ENCODE assay signal across 1 cellular context in the genomic region with DNA sequence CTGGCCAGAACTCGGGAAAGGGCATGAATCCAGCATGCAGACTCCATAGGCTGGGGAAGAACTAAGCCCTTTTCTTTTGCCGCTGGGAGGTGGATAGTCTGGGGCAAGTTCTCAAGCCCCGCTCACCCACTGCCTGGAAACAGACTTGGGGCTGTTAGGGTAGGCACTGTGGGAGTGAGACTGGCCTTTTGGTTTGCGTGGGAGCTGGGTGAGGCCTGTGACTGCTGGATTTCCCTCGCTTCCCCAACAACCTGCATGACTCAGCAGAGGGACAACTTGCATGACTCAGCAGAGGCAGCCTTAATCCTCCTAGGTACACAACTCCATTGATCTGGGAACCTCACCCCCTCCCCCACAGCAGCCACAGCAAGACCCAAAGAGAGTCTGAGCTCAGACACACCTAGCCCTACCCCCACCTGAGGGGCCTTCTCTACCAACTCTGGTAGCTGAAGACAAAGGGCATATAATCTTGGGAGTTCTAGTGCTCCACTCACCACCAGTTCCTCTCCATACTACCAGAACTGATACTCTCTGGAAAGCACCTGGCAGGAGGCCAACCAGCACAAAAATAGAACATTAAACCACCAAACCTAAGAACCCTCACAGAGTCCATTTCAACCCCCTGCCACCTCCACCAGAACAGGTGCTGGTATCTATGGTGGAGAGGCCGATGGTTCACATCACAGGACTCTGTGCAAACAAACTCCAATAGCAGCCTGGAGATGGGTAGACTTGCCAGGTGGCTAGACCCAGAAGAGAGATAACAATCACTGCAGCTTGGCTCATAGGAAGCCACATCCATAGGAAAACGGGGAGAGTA.
TF ChIP-seq lines count a peak whose summit lies in the region.

No MANE protein-coding gene starts in this region.

TF ChIP-seq in K562, 482 proteins besides CTCF, POLR2A, EP300 and RAD21 (continued from another document and continues in another):
- TF ChIP-seq, protein P1, sequence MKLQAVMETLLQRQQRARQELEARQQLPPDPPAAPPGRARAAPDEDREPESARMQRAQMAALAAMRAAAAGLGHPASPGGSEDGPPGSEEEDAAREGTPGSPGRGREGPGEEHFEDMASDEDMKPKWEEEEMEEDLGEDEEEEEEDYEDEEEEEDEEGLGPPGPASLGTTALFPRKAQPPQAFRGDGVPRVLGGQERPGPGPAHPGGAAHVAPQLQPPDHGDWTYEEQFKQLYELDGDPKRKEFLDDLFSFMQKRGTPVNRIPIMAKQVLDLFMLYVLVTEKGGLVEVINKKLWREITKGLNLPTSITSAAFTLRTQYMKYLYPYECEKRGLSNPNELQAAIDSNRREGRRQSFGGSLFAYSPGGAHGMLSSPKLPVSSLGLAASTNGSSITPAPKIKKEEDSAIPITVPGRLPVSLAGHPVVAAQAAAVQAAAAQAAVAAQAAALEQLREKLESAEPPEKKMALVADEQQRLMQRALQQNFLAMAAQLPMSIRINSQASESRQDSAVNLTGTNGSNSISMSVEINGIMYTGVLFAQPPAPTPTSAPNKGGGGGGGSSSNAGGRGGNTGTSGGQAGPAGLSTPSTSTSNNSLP (IDR thresholded peaks at IDR 0.05; ENCODE audit: borderline replicate concordance, low read depth, low read length) = no peak
- TF ChIP-seq, protein P2, sequence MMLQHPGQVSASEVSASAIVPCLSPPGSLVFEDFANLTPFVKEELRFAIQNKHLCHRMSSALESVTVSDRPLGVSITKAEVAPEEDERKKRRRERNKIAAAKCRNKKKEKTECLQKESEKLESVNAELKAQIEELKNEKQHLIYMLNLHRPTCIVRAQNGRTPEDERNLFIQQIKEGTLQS (IDR thresholded peaks at IDR 0.05) = peak; percentile 92
- TF ChIP-seq, protein P2 (CRISPR knock-in tag; conservative IDR thresholded peaks at IDR 0.05) = 0 out of 2 replicates have a peak, but pooled peaks have one; percentile 8
- TF ChIP-seq HCFC1 (IDR thresholded peaks at IDR 0.05; ENCODE audit: low read depth, low read length) (no peak; the same call in 1 of the 2 replicates), NR2C1 (IDR thresholded peaks at IDR 0.05) (no peak), NR2C1 (tag; IDR thresholded peaks at IDR 0.05) (peak; percentile 68), CREBBP (IDR thresholded peaks at IDR 0.05; ENCODE audit: low read depth, low read length) (no peak), PHTF2 (CRISPR knock-in tag; IDR thresholded peaks at IDR 0.05) (no peak), CC2D1A (IDR thresholded peaks at IDR 0.05) (0 out of 2 replicates have a peak, but pooled peaks have one; percentile 76), SMAD3 (CRISPR knock-in tag; conservative IDR thresholded peaks at IDR 0.05) (no peak), CTBP1 (IDR thresholded peaks at IDR 0.05; ENCODE audit: borderline replicate concordance) (peak; percentile 64), MCM7 (IDR thresholded peaks at IDR 0.05) (no peak; a peak in 1 of 4 replicates), ZNF561 (CRISPR knock-in tag; conservative IDR thresholded peaks at IDR 0.05) (no peak), DNMT1 (IDR thresholded peaks at IDR 0.05) (no peak), HMG20A (CRISPR knock-in tag; conservative IDR thresholded peaks at IDR 0.05) (no peak), FIP1L1 (IDR thresholded peaks at IDR 0.05; ENCODE audit: low read depth, low read length, poor library complexity, severe bottlenecking) (no peak), ZSCAN29 (IDR thresholded peaks at IDR 0.05) (no peak), ZNF584 (CRISPR knock-in tag; IDR thresholded peaks at IDR 0.05; ENCODE audit: low read depth) (no peak), STAT5B (CRISPR knock-in tag; IDR thresholded peaks at IDR 0.05) (no peak), ZNF232 (CRISPR knock-in tag; IDR thresholded peaks at IDR 0.05) (no peak), ZBED1 (IDR thresholded peaks at IDR 0.05) (peak; percentile 61; the same call in 1 of the 2 replicates), MTA3 (IDR thresholded peaks at IDR 0.05; ENCODE audit: borderline replicate concordance) (peak; percentile 84), BMI1 (IDR thresholded peaks at IDR 0.05; ENCODE audit: low read length) (no peak), PHF21A (IDR thresholded peaks at IDR 0.05; ENCODE audit: borderline replicate concordance, low read depth) (peak; percentile 38; the same call in 1 of the 2 replicates), XRCC5 (IDR thresholded peaks at IDR 0.05; ENCODE audit: low read depth, low read length) (no peak), MTF1 (CRISPR knock-in tag; IDR thresholded peaks at IDR 0.05; ENCODE audit: borderline replicate concordance) (no peak), ARID1B (IDR thresholded peaks at IDR 0.05) (peak; percentile 89), NFE2 (IDR thresholded peaks at IDR 0.05; ENCODE audit: low read depth) (peak; percentile 99), ZFP30 (CRISPR knock-in tag; IDR thresholded peaks at IDR 0.05; ENCODE audit: borderline replicate concordance) (no peak), DACH1 (IDR thresholded peaks at IDR 0.05; ENCODE audit: partially characterized antibody) (peak; percentile 52)
- TF ChIP-seq, protein P3, sequence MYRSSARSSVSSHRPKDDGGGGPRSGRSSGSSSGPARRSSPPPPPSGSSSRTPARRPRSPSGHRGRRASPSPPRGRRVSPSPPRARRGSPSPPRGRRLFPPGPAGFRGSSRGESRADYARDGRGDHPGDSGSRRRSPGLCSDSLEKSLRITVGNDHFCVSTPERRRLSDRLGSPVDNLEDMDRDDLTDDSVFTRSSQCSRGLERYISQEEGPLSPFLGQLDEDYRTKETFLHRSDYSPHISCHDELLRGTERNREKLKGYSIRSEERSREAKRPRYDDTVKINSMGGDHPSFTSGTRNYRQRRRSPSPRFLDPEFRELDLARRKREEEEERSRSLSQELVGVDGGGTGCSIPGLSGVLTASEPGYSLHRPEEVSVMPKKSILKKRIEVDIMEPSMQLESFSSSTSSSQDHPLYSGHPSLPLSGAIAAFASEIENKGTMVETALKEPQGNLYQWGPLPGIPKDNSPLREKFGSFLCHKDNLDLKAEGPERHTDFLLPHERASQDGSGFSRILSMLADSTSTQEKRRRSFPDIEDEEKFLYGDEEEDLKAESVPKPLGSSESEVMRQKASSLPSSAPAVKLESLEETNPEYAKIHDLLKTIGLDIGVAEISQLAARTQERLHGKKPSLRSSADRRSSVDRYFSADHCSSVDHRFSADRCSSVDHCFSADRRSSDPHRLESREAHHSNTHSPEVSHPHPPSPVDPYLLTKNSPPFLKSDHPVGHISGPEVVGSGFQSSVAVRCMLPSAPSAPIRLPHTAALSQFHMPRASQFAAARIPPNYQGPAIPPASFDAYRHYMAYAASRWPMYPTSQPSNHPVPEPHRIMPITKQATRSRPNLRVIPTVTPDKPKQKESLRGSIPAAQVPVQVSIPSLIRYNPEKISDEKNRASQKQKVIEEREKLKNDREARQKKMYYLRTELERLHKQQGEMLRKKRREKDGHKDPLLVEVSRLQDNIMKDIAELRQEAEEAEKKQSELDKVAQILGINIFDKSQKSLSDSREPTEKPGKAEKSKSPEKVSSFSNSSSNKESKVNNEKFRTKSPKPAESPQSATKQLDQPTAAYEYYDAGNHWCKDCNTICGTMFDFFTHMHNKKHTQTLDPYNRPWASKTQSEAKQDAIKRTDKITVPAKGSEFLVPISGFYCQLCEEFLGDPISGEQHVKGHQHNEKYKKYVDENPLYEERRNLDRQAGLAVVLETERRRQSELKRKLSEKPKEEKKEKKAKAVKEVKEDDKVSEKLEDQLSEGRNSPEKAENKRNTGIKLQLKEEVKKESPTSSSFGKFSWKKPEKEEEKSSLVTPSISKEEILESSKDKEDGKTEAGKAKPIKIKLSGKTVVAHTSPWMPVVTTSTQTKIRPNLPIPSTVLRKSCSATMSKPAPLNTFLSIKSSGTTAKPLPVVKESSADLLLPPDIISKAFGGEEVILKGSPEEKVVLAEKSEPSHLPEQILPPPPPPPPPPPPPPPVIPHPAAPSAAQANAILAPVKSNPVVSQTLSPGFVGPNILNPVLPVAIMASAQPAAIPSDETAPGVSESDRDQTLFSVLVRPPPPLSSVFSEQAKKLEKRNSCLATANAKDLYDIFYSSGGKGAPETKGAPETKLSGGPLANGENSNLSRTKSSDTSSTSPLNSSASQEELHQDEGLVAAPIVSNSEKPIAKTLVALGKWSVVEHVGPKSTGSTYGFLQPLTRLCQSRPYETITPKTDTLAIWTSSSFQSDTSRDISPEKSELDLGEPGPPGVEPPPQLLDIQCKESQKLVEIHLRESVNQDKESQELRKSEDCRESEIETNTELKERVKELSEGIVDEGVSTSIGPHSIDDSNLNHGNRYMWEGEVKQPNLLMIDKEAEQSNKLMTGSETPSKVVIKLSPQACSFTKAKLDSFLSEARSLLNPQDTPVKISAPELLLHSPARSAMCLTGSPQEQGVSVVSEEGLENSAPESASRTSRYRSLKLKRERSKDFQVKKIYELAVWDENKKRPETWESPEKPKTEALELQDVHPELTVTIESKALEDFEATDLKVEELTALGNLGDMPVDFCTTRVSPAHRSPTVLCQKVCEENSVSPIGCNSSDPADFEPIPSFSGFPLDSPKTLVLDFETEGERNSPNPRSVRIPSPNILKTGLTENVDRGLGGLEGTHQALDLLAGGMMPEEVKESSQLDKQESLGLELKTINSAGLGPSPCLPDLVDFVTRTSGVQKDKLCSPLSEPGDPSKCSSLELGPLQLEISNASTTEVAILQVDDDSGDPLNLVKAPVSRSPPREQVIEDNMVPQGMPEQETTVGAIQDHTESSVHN (IDR thresholded peaks at IDR 0.05; ENCODE audit: borderline replicate concordance in 1 of 2, low read depth in 1 of 2) = 0 out of 4 replicates have a peak, but pooled peaks of 1 of the 2 experiments have one; percentile 43
- TF ChIP-seq, protein P4, sequence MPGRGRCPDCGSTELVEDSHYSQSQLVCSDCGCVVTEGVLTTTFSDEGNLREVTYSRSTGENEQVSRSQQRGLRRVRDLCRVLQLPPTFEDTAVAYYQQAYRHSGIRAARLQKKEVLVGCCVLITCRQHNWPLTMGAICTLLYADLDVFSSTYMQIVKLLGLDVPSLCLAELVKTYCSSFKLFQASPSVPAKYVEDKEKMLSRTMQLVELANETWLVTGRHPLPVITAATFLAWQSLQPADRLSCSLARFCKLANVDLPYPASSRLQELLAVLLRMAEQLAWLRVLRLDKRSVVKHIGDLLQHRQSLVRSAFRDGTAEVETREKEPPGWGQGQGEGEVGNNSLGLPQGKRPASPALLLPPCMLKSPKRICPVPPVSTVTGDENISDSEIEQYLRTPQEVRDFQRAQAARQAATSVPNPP (IDR thresholded peaks at IDR 0.05; ENCODE audit: borderline replicate concordance, insufficient read depth, insufficient read length) = no peak
- TF ChIP-seq, protein P5, sequence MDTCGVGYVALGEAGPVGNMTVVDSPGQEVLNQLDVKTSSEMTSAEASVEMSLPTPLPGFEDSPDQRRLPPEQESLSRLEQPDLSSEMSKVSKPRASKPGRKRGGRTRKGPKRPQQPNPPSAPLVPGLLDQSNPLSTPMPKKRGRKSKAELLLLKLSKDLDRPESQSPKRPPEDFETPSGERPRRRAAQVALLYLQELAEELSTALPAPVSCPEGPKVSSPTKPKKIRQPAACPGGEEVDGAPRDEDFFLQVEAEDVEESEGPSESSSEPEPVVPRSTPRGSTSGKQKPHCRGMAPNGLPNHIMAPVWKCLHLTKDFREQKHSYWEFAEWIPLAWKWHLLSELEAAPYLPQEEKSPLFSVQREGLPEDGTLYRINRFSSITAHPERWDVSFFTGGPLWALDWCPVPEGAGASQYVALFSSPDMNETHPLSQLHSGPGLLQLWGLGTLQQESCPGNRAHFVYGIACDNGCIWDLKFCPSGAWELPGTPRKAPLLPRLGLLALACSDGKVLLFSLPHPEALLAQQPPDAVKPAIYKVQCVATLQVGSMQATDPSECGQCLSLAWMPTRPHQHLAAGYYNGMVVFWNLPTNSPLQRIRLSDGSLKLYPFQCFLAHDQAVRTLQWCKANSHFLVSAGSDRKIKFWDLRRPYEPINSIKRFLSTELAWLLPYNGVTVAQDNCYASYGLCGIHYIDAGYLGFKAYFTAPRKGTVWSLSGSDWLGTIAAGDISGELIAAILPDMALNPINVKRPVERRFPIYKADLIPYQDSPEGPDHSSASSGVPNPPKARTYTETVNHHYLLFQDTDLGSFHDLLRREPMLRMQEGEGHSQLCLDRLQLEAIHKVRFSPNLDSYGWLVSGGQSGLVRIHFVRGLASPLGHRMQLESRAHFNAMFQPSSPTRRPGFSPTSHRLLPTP (IDR thresholded peaks at IDR 0.05; ENCODE audit: borderline replicate concordance, extremely low read depth, insufficient read length) = no peak
- TF ChIP-seq, protein P6, sequence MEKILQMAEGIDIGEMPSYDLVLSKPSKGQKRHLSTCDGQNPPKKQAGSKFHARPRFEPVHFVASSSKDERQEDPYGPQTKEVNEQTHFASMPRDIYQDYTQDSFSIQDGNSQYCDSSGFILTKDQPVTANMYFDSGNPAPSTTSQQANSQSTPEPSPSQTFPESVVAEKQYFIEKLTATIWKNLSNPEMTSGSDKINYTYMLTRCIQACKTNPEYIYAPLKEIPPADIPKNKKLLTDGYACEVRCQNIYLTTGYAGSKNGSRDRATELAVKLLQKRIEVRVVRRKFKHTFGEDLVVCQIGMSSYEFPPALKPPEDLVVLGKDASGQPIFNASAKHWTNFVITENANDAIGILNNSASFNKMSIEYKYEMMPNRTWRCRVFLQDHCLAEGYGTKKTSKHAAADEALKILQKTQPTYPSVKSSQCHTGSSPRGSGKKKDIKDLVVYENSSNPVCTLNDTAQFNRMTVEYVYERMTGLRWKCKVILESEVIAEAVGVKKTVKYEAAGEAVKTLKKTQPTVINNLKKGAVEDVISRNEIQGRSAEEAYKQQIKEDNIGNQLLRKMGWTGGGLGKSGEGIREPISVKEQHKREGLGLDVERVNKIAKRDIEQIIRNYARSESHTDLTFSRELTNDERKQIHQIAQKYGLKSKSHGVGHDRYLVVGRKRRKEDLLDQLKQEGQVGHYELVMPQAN (IDR thresholded peaks at IDR 0.05; ENCODE audit: borderline replicate concordance) = no peak
- TF ChIP-seq, protein P7, sequence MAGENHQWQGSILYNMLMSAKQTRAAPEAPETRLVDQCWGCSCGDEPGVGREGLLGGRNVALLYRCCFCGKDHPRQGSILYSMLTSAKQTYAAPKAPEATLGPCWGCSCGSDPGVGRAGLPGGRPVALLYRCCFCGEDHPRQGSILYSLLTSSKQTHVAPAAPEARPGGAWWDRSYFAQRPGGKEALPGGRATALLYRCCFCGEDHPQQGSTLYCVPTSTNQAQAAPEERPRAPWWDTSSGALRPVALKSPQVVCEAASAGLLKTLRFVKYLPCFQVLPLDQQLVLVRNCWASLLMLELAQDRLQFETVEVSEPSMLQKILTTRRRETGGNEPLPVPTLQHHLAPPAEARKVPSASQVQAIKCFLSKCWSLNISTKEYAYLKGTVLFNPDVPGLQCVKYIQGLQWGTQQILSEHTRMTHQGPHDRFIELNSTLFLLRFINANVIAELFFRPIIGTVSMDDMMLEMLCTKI (IDR thresholded peaks at IDR 0.05; ENCODE audit: partially characterized antibody) = no peak
- TF ChIP-seq, protein P8, sequence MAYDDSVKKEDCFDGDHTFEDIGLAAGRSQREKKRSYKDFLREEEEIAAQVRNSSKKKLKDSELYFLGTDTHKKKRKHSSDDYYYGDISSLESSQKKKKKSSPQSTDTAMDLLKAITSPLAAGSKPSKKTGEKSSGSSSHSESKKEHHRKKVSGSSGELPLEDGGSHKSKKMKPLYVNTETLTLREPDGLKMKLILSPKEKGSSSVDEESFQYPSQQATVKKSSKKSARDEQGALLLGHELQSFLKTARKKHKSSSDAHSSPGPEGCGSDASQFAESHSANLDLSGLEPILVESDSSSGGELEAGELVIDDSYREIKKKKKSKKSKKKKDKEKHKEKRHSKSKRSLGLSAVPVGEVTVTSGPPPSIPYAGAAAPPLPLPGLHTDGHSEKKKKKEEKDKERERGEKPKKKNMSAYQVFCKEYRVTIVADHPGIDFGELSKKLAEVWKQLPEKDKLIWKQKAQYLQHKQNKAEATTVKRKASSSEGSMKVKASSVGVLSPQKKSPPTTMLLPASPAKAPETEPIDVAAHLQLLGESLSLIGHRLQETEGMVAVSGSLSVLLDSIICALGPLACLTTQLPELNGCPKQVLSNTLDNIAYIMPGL (CRISPR knock-in tag; IDR thresholded peaks at IDR 0.05) = no peak
